Comparison of ENCODE assay signal across 37 cellular contexts in genomic region chr1:178472531-178472930, GRCh38. TPM values are rescaled to one million over a fixed set of nuclear protein-coding genes. Genes with fewer than 3 reads are reported as not detected.
"Had no signal": no experiment of that assay in that cellular context is flagged by ENCODE, and none has a peak within 500 bp of the region (broad histone marks: within the 10 kb centered on the region; RNA-seq: fewer than 3 reads in every experiment).

No MANE protein-coding gene starts in this region.

- H3K9ac ChIP-seq: neural progenitor cell, parathyroid adenoma had no signal

- H3K36me3 Mint-ChIP-seq: activated naive CD4-positive, alpha-beta T cell treated with anti-CD3 and anti-CD28 coated beads, Interleukin-2, amount 10 ng/mL, durations not matched to agents 7 days and 5 days; activated naive CD8-positive, alpha-beta T cell treated with anti-CD3 and anti-CD28 coated beads, Interleukin-2, amount 10 ng/mL, durations not matched to agents 7 days and 5 days; naive thymus-derived CD4-positive, alpha-beta T cell; stimulated activated effector memory CD8-positive, alpha-beta T cell treated with anti-CD3 and anti-CD28 coated beads, Interleukin-12 subunit alpha, Interleukin-12 subunit beta, amount 100 ng/mL, for 72 hours had no signal

- H3K27me3 Mint-ChIP-seq: brain had no signal

- H3K4me3 Mint-ChIP-seq: activated B cell treated with CpG ODN at 0.5 μM for 24 hours; activated naive CD4-positive, alpha-beta T cell treated with anti-CD3 and anti-CD28 coated beads, Interleukin-2, amount 10 ng/mL, durations not matched to agents 7 days and 5 days; activated naive CD8-positive, alpha-beta T cell treated with anti-CD3 and anti-CD28 coated beads, Interleukin-2, amount 10 ng/mL, durations not matched to agents 7 days and 5 days; brain; naive thymus-derived CD4-positive, alpha-beta T cell; neural progenitor cell; stimulated activated effector memory CD8-positive, alpha-beta T cell treated with anti-CD3 and anti-CD28 coated beads, Interleukin-12 subunit alpha, Interleukin-12 subunit beta, amount 100 ng/mL, for 72 hours; stimulated activated naive CD8-positive, alpha-beta T cell treated with anti-CD3 and anti-CD28 coated beads, Interleukin-15, amount 100 ng/mL, for 72 hours; T-helper 2 cell treated with Interferon-gamma antibody and Interleukin-4, amounts not matched to agents 5 μg/mL and 100 μg/mL, for 36 hours had no signal

- H3K4me2 ChIP-seq: neural progenitor cell had no signal

- H3K4me3 ChIP-seq: ascending aorta, coronary artery, dorsolateral prefrontal cortex, gastroesophageal sphincter, neural progenitor cell, psoas muscle, sigmoid colon, upper lobe of right lung had no signal

- H3K9me3 Mint-ChIP-seq: activated B cell treated with CpG ODN at 0.5 μM for 24 hours; activated naive CD4-positive, alpha-beta T cell treated with anti-CD3 and anti-CD28 coated beads, Interleukin-2, amount 10 ng/mL, durations not matched to agents 7 days and 5 days; activated naive CD8-positive, alpha-beta T cell treated with anti-CD3 and anti-CD28 coated beads, Interleukin-2, amount 10 ng/mL, durations not matched to agents 7 days and 5 days; brain; naive thymus-derived CD4-positive, alpha-beta T cell; neural progenitor cell; stimulated activated effector memory CD8-positive, alpha-beta T cell treated with anti-CD3 and anti-CD28 coated beads, Interleukin-12 subunit alpha, Interleukin-12 subunit beta, amount 100 ng/mL, for 72 hours; stimulated activated naive CD8-positive, alpha-beta T cell treated with anti-CD3 and anti-CD28 coated beads, Interleukin-15, amount 100 ng/mL, for 72 hours; T-helper 2 cell treated with Interferon-gamma antibody and Interleukin-4, amounts not matched to agents 5 μg/mL and 100 μg/mL, for 36 hours had no signal

- H3K27me3 ChIP-seq: ascending aorta, dorsolateral prefrontal cortex, gastroesophageal sphincter, neural progenitor cell, sigmoid colon, upper lobe of right lung had no signal

- H3K4me1 Mint-ChIP-seq: activated B cell treated with CpG ODN at 0.5 μM for 24 hours; activated naive CD4-positive, alpha-beta T cell treated with anti-CD3 and anti-CD28 coated beads, Interleukin-2, amount 10 ng/mL, durations not matched to agents 7 days and 5 days; activated naive CD8-positive, alpha-beta T cell treated with anti-CD3 and anti-CD28 coated beads, Interleukin-2, amount 10 ng/mL, durations not matched to agents 7 days and 5 days; naive thymus-derived CD4-positive, alpha-beta T cell; neural progenitor cell; stimulated activated effector memory CD8-positive, alpha-beta T cell treated with anti-CD3 and anti-CD28 coated beads, Interleukin-12 subunit alpha, Interleukin-12 subunit beta, amount 100 ng/mL, for 72 hours; stimulated activated naive CD8-positive, alpha-beta T cell treated with anti-CD3 and anti-CD28 coated beads, Interleukin-15, amount 100 ng/mL, for 72 hours had no signal

- H3K27ac ChIP-seq: ascending aorta, coronary artery, dorsolateral prefrontal cortex, gastroesophageal sphincter, neural progenitor cell, parathyroid adenoma, psoas muscle, sigmoid colon, upper lobe of right lung had no signal

- H3K4me1 ChIP-seq: ascending aorta, gastroesophageal sphincter, neural progenitor cell, parathyroid adenoma, psoas muscle, sigmoid colon, upper lobe of right lung had no signal

- H3K79me2 ChIP-seq: parathyroid adenoma had no signal

- H3K9me3 ChIP-seq: ascending aorta, gastroesophageal sphincter, psoas muscle, sigmoid colon, upper lobe of right lung had no signal

- H3K27ac Mint-ChIP-seq: activated B cell treated with CpG ODN at 0.5 μM for 24 hours; activated naive CD4-positive, alpha-beta T cell treated with anti-CD3 and anti-CD28 coated beads, Interleukin-2, amount 10 ng/mL, durations not matched to agents 7 days and 5 days; activated naive CD8-positive, alpha-beta T cell treated with anti-CD3 and anti-CD28 coated beads, Interleukin-2, amount 10 ng/mL, durations not matched to agents 7 days and 5 days; naive thymus-derived CD4-positive, alpha-beta T cell; neural progenitor cell; stimulated activated effector memory CD8-positive, alpha-beta T cell treated with anti-CD3 and anti-CD28 coated beads, Interleukin-12 subunit alpha, Interleukin-12 subunit beta, amount 100 ng/mL, for 72 hours; stimulated activated naive CD8-positive, alpha-beta T cell treated with anti-CD3 and anti-CD28 coated beads, Interleukin-15, amount 100 ng/mL, for 72 hours; T-helper 2 cell treated with Interferon-gamma antibody and Interleukin-4, amounts not matched to agents 5 μg/mL and 100 μg/mL, for 36 hours had no signal

- H2AFZ ChIP-seq: neural progenitor cell had no signal

- DNase-seq: activated B cell treated with CpG ODN at 0.5 μM for 24 hours; activated CD4-positive, alpha-beta T cell treated with anti-CD3 and anti-CD28 coated beads for 4 hours; activated CD4-positive, alpha-beta T cell treated with anti-CD3 and anti-CD28 coated beads, Interleukin-2, amount 50 U/mL, for 4 hours; activated CD8-positive, alpha-beta memory T cell treated with anti-CD3 and anti-CD28 coated beads, Interleukin-2, amount 50 U/mL, for 4 hours; activated gamma-delta T cell; activated naive CD4-positive, alpha-beta T cell treated with anti-CD3 and anti-CD28 coated beads, Interleukin-2, amount 10 ng/mL, durations not matched to agents 7 days and 5 days; activated naive CD8-positive, alpha-beta T cell treated with anti-CD3 and anti-CD28 coated beads, Interleukin-2, amount 10 ng/mL, durations not matched to agents 7 days and 5 days; activated T-cell treated with anti-CD3 and anti-CD28 coated beads, Interleukin-2, amount 50 U/mL, for 1 hour; dorsolateral prefrontal cortex; effector memory CD4-positive, alpha-beta T cell; head of caudate nucleus; midbrain; naive thymus-derived CD4-positive, alpha-beta T cell; occipital lobe; psoas muscle; sigmoid colon; small intestine; stimulated activated CD4-positive, alpha-beta T cell treated with anti-CD3 and anti-CD28 coated beads, Interleukin-4, amount 100 ng/mL, for 24 hours; stimulated activated naive CD8-positive, alpha-beta T cell treated with anti-CD3 and anti-CD28 coated beads, Interleukin-15, amount 100 ng/mL, for 72 hours; substantia nigra; upper lobe of right lung had no signal

- ATAC-seq: gastroesophageal sphincter; naive thymus-derived CD4-positive, alpha-beta T cell; psoas muscle; stimulated activated effector memory CD8-positive, alpha-beta T cell treated with anti-CD3 and anti-CD28 coated beads, Interleukin-12 subunit alpha, Interleukin-12 subunit beta, amount 100 ng/mL, for 72 hours; stimulated activated naive CD8-positive, alpha-beta T cell treated with anti-CD3 and anti-CD28 coated beads, Interleukin-15, amount 100 ng/mL, for 72 hours; upper lobe of right lung had no signal

RNA-seq across cellular contexts. Expression of gene CLEC20A, which starts 24.2 kb away (rescaled TPM):
- total RNA-seq: activated CD8-positive, alpha-beta memory T cell treated with anti-CD3 and anti-CD28 coated beads for 36 hours; activated naive CD8-positive, alpha-beta T cell treated with anti-CD3 and anti-CD28 coated beads, Interleukin-2, amount 10 ng/mL, durations not matched to agents 7 days and 5 days; ascending aorta; cardiac septum; cerebellum; fibroblast of lung; fibroblast of villous mesenchyme; gastroesophageal sphincter; kidney epithelial cell; lower leg skin; naive thymus-derived CD4-positive, alpha-beta T cell; occipital lobe; sigmoid colon; upper lobe of right lung had no signal
- polyA plus RNA-seq: esophagus; fibroblast of lung; naive thymus-derived CD4-positive, alpha-beta T cell; psoas muscle had no signal

RNA-seq across cellular contexts. Expression of gene TEX35, which starts 40.4 kb away (rescaled TPM):
- total RNA-seq: activated B cell treated with CpG ODN at 0.5 μM for 24 hours; activated CD8-positive, alpha-beta memory T cell treated with anti-CD3 and anti-CD28 coated beads for 36 hours; activated naive CD8-positive, alpha-beta T cell treated with anti-CD3 and anti-CD28 coated beads, Interleukin-2, amount 10 ng/mL, durations not matched to agents 7 days and 5 days; ascending aorta; cardiac septum; cerebellum; fibroblast of lung; gastroesophageal sphincter; kidney epithelial cell; naive thymus-derived CD4-positive, alpha-beta T cell; occipital lobe; psoas muscle; sigmoid colon; upper lobe of right lung had no signal
- polyA plus RNA-seq: naive thymus-derived CD4-positive, alpha-beta T cell; psoas muscle; sigmoid colon had no signal
